ENCODE assay signal across 11 cellular contexts in the genomic region with DNA sequence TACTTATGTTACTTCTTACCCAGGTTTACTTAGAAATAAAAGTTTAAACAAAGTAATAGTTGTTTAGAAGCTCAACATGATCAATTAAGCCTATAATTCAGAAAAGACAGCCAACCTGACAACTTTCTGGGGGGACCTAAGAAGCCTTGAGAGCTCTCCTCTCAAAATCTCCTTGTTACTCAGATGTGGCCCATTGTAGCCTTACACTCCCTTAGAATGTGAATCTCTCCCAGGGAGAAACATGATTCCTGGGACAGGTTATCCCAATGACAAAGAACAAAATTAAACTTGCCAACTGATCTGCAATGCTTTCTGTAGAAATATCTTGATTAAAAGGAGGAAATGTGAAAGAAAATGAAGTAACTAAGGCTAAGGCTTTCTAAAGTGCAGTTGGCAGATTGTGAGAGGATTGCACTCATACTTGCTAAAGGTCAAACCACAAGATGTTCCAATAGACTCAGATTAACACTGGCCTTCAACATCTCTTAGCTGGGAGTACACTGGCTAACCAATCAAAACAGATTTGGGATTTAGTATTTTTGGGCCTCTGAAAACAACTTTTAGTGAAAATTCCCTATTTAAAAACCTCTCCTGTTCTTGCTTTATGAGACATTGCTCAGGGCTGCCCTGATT.
DNase-seq lines count a peak whose midpoint lies in the region; ATAC-seq and TF ChIP-seq lines count a peak whose summit lies in the region.
"Had no signal": no experiment of that assay in that cellular context is flagged by ENCODE, and none has a peak within 500 bp of the region (broad histone marks: within the 10 kb centered on the region; RNA-seq: fewer than 3 reads in every experiment).

No MANE protein-coding gene starts in this region.

- no peak for TF ChIP-seq CTCF in body of pancreas (IDR thresholded peaks at IDR 0.05)

- no peaks in the 10 kb centered on the region for H3K36me3 ChIP-seq in body of pancreas (replicated peaks in 1 of 2; ENCODE audit: insufficient read depth in 1 of 2, low read depth in 2 of 2)
- H3K36me3 ChIP-seq: heart right ventricle had no signal

- intact Hi-C loops in body of pancreas (cut with DNase I), result no loop called here

- ATAC-seq in HG02885 (IDR thresholded peaks at IDR 0.05; ENCODE audit: poor library complexity, unreplicated experiment) (peak; percentile 67), body of pancreas (peak; percentile 58), GM21619 (IDR thresholded peaks at IDR 0.05; ENCODE audit: unreplicated experiment) (no peak), GM21381 (IDR thresholded peaks at IDR 0.05; ENCODE audit: unreplicated experiment) (no peak)
- ATAC-seq: naive thymus-derived CD4-positive, alpha-beta T cell had no signal

- H3K27ac ChIP-seq in body of pancreas, result peak overlapping the region in 1 of 4 donors; percentile 15

- DNase-seq in GM03348 (ENCODE audit: low spot score), result peak; percentile 37
- DNase-seq in body of pancreas, result peak in 1 of 4 donors; percentile 12
- DNase-seq in renal cortical epithelial cell (ENCODE audit: low read depth), result peak; percentile 61
- DNase-seq in stimulated activated CD4-positive, alpha-beta T cell treated with anti-CD3 and anti-CD28 coated beads, Interleukin-1b, Interleukin-23, amount 100 ng/mL, for 48 hours, result no peak
- DNase-seq in activated CD8-positive, alpha-beta memory T cell treated with anti-CD3 and anti-CD28 coated beads for 24 hours, result no peak
- DNase-seq: heart right ventricle; naive thymus-derived CD4-positive, alpha-beta T cell; stimulated activated CD4-positive, alpha-beta T cell treated with anti-CD3 and anti-CD28 coated beads, Interleukin-4, amount 100 ng/mL, for 24 hours had no signal

- no peaks in the 10 kb centered on the region for H3K9me3 ChIP-seq in body of pancreas
- H3K9me3 ChIP-seq: heart right ventricle had no signal

- H3K27me3 ChIP-seq in body of pancreas, result no peaks in the 10 kb centered on the region
- H3K27me3 ChIP-seq: heart right ventricle had no signal

- no peak for TF ChIP-seq POLR2A in body of pancreas (IDR thresholded peaks at IDR 0.05)

- no peaks in the 10 kb centered on the region for H3K4me1 ChIP-seq in body of pancreas

- H3K4me3 ChIP-seq in body of pancreas, result no peak overlapping the region
- H3K4me3 ChIP-seq: heart right ventricle had no signal

Comparison
In these comparisons a context has a peak if more than half of its experiments do, and no peak if none do; other contexts are left out.
1. DNase-seq: peak in GM03348 (single experiment) and renal cortical epithelial cell (single experiment); none in stimulated activated CD4-positive, alpha-beta T cell treated with anti-CD3 and anti-CD28 coated beads, Interleukin-1b, Interleukin-23, amount 100 ng/mL, for 48 hours (single experiment) and activated CD8-positive, alpha-beta memory T cell treated with anti-CD3 and anti-CD28 coated beads for 24 hours (single experiment).
2. ATAC-seq: peak in HG02885 (single experiment) and body of pancreas (single experiment); none in GM21619 (single experiment) and GM21381 (single experiment).